ENCODE assay signal across 18 cellular contexts in genomic region chr4:5980436-5981155, GRCh38. TPM values are rescaled to one million over a fixed set of nuclear protein-coding genes. Genes with fewer than 3 reads are reported as not detected.
DNase-seq lines count a peak whose midpoint lies in the region; ATAC-seq and TF ChIP-seq lines count a peak whose summit lies in the region.
"Had no signal": no experiment of that assay in that cellular context is flagged by ENCODE, and none has a peak within 500 bp of the region (broad histone marks: within the 10 kb centered on the region; RNA-seq: fewer than 3 reads in every experiment).

No MANE protein-coding gene starts in this region.

- no peaks in the 10 kb centered on the region for H3K9me3 ChIP-seq in PC-9 (ENCODE audit: insufficient read depth, low read depth)

- no peaks in the 10 kb centered on the region for H4K20me1 ChIP-seq in PC-9 (ENCODE audit: insufficient read depth)

- no TSS peak for BruUV-seq in PC-9 (replicated peaks; lab: Mats Ljungman, UMichigan)

- ATAC-seq in GM19463 (IDR thresholded peaks at IDR 0.05; ENCODE audit: unreplicated experiment) = no peak
- ATAC-seq: left ventricle myocardium superior had no signal

- H2AFZ ChIP-seq in PC-9 = no peak overlapping the region

- no peak overlapping the region for H3K4me3 ChIP-seq in PC-9
- H3K4me3 ChIP-seq: adrenal gland, upper lobe of left lung had no signal

- intact Hi-C loops in head of caudate nucleus (cut with DNase I) = no loop called here
- intact Hi-C loops in PC-9 (cut with micrococcal nuclease; ENCODE audit: unreplicated experiment) = no loop called here

- POLR2A ChIA-PET in PC-9 (lab: Charles Lee; ENCODE audit: unreplicated experiment) = no interaction called here

- H3K27me3 ChIP-seq in PC-9 (ENCODE audit: insufficient read depth, low read depth) = peaks cover 20% of the 10 kb centered on the region
- H3K27me3 ChIP-seq: adrenal gland, upper lobe of left lung had no signal

- no peak for TF ChIP-seq CTCF in PC-9 (conservative IDR thresholded peaks at IDR 0.05)

- H3K36me3 ChIP-seq in PC-9 (ENCODE audit: low read depth) = no peaks in the 10 kb centered on the region
- H3K36me3 ChIP-seq: adrenal gland, upper lobe of left lung had no signal

- H3K27ac ChIP-seq in PC-9 = no peak overlapping the region
- H3K27ac ChIP-seq: 22Rv1, adrenal gland, C4-2B, RWPE1, upper lobe of left lung had no signal

- no peaks in the 10 kb centered on the region for H3K79me2 ChIP-seq in PC-9 (ENCODE audit: low read depth)

- CTCF ChIA-PET in PC-9 (lab: Charles Lee) = no interaction called here

- H3K4me2 ChIP-seq in PC-9 = no peak overlapping the region

- no peaks in the 10 kb centered on the region for H3K9me2 ChIP-seq in PC-9 (ENCODE audit: insufficient read depth)

- H3K4me1 ChIP-seq in PC-9 (replicated peaks; ENCODE audit: insufficient read depth) = no peaks in the 10 kb centered on the region
- H3K4me1 ChIP-seq: adrenal gland, upper lobe of left lung had no signal

- H3F3A ChIP-seq in PC-9 (ENCODE audit: insufficient read depth, low read depth) = no peaks in the 10 kb centered on the region

- DNase-seq in DMS 273 (lab: John Stamatoyannopoulos, UW; ENCODE audit: unreplicated experiment) (peak; percentile 29), DMS 273 treated with DMSO at 0.1 percent for 48 hours (lab: John Stamatoyannopoulos, UW) (no peak), Daoy (ENCODE audit: low read depth) (peak; percentile 32), NCI-H69 (lab: John Stamatoyannopoulos, UW) (peak; percentile 39), head of caudate nucleus (peak in 28 of 42 donors; percentile 8 to 79 (median 47)), occipital lobe (lab: John Stamatoyannopoulos, UW) (no peak), PC-9 (no peak)
- DNase-seq: activated B cell treated with CpG ODN at 0.5 μM for 24 hours; left ventricle myocardium superior; stimulated activated naive CD4-positive, alpha-beta T cell; upper lobe of left lung had no signal

RNA-seq across cellular contexts. Expression of gene C4orf50, which starts 37.6 kb away (rescaled TPM):
- not detected in 2 replicates for total RNA-seq in Daoy (2014; rRNA removed; shearing (Covaris generic))
- total RNA-seq in occipital lobe (17.0 TPM), PC-9 (2021) (not detected in 2 replicates)
- total RNA-seq: activated B cell treated with CpG ODN at 0.5 μM for 24 hours, fibroblast of villous mesenchyme, posterior vena cava had no signal

Comparison
In these comparisons a context has a peak if more than half of its experiments do, and no peak if none do; other contexts are left out.
1. DNase-seq: peak in DMS 273 (single experiment), Daoy (single experiment), NCI-H69 (single experiment) and head of caudate nucleus (28 of 42); none in DMS 273 treated with DMSO at 0.1 percent for 48 hours (single experiment), occipital lobe (single experiment) and PC-9 (0 of 2).
2. RNA of gene C4orf50, which starts 37.6 kb away (total RNA-seq): 17.0 TPM in occipital lobe (single experiment); not detected in Daoy and not detected in PC-9; every median in the first group is over 10 times any median in the second.